20 cellular contexts compared by ENCODE assay signal in the genomic region with DNA sequence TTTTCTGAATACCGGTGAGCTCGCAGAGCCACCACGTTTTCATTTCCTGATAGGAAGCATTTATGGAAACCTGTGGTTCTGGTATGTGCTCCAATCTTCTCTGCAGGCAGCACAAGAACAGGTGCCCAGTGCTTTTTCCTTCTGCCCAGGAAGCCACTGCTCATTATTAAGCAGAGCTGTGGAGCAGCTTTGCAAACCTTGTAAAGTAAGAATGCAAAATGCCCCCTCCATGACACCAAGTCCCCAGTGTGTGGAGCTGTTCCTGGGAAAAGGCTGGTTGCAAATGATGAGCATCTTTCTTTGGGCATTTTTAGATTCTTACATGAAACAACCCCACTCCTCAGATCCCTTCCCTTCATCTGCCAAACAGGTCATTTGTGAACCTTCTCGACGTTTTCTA.
DNase-seq lines count a peak whose midpoint lies in the region; ATAC-seq and TF ChIP-seq lines count a peak whose summit lies in the region.
"Had no signal": no experiment of that assay in that cellular context is flagged by ENCODE, and none has a peak within 500 bp of the region (broad histone marks: within the 10 kb centered on the region; RNA-seq: fewer than 3 reads in every experiment).

No MANE protein-coding gene starts in this region.

- H3K4me1 ChIP-seq in A673 (ENCODE audit: insufficient read depth, low read length, poor library complexity, severe bottlenecking) (no peaks in the 10 kb centered on the region), gastroesophageal sphincter (no peaks in the 10 kb centered on the region)

- intact Hi-C loops in A673 (cut with micrococcal nuclease; ENCODE audit: unreplicated experiment): no loop called here

- POLR2A ChIA-PET in A673 (lab: Charles Lee; ENCODE audit: low non-redundant PET): no interaction called here

- H3K36me3 ChIP-seq in A673 (ENCODE audit: insufficient read depth, low read length, poor library complexity, severe bottlenecking) (no peaks in the 10 kb centered on the region), WERI-Rb-1 (no peaks in the 10 kb centered on the region), gastroesophageal sphincter (no peaks in the 10 kb centered on the region)
- H3K36me3 ChIP-seq: thoracic aorta had no signal

- H3K4me3 ChIP-seq in A673 (ENCODE audit: low read depth, low read length, poor library complexity, severe bottlenecking) (no peak overlapping the region), WERI-Rb-1 (ENCODE audit: low read depth, low read length) (no peak overlapping the region), gastroesophageal sphincter (no peak overlapping the region)
- H3K4me3 ChIP-seq: mucosa of descending colon, smooth muscle cell, thoracic aorta had no signal

- no peak for TF ChIP-seq POLR2A in gastroesophageal sphincter (IDR thresholded peaks at IDR 0.05)

- WGBS in gastroesophageal sphincter (ENCODE audit: low coverage in 1 of 2), 2 donors: 46 to 52% methylated on average over 5 of the region's 5 CpGs

- BruUV-seq in A673 (replicated peaks; lab: Mats Ljungman, UMichigan): no TSS peak

- TF ChIP-seq CTCF in A673 (conservative IDR thresholded peaks at IDR 0.05; ENCODE audit: low read depth, low read length) (peak; percentile 30; the same call in 1 of the 2 replicates), WERI-Rb-1 (IDR thresholded peaks at IDR 0.05; ENCODE audit: low read depth, low read length) (peak; percentile 34; the same call in 1 of the 2 replicates), gastroesophageal sphincter (IDR thresholded peaks at IDR 0.05) (no peak)

- ATAC-seq in HG02798 (IDR thresholded peaks at IDR 0.05; ENCODE audit: poor library complexity, unreplicated experiment) (no peak), gastroesophageal sphincter (no peak)
- ATAC-seq: activated CD4-positive, CD25-positive, alpha-beta regulatory T cell treated with anti-CD3 and anti-CD28 coated beads, Interleukin-2, amount 50 U/mL, for 24 hours; activated CD8-positive, alpha-beta T cell treated with anti-CD3 and anti-CD28 coated beads, Interleukin-2, amount 10 ng/mL, durations not matched to agents 7 days and 5 days; mucosa of descending colon had no signal

- H3K9me3 ChIP-seq in A673 (ENCODE audit: low read depth, low read length, poor library complexity, severe bottlenecking): no peaks in the 10 kb centered on the region
- H3K9me3 ChIP-seq in WERI-Rb-1 (ENCODE audit: severe bottlenecking): no peaks in the 10 kb centered on the region
- H3K9me3 ChIP-seq in gastroesophageal sphincter: no peaks in the 10 kb centered on the region
- H3K9me3 ChIP-seq: mucosa of descending colon, thoracic aorta had no signal

- no peak overlapping the region for H3K27ac ChIP-seq in A673 (ENCODE audit: low read depth, low read length, poor library complexity, severe bottlenecking)
- H3K27ac ChIP-seq in WERI-Rb-1: no peak overlapping the region
- no peak overlapping the region for H3K27ac ChIP-seq in gastroesophageal sphincter
- H3K27ac ChIP-seq: thoracic aorta had no signal

- H3K27me3 ChIP-seq in A673 (replicated peaks; ENCODE audit: insufficient read depth, low read depth, low read length, poor library complexity) (peaks cover 2% of the 10 kb centered on the region), WERI-Rb-1 (ENCODE audit: insufficient read depth, low read depth, severe bottlenecking) (no peaks in the 10 kb centered on the region), gastroesophageal sphincter (peaks cover 8% of the 10 kb centered on the region)

- CTCF ChIA-PET in A673 (lab: Charles Lee): no interaction called here

- DNase-seq in A673 (ENCODE audit: low spot score): peak; percentile 24
- peak; percentile 5 for DNase-seq in ELF-1 (ENCODE audit: low read depth, low spot score)
- DNase-seq in WERI-Rb-1: no peak
- DNase-seq in iPS-NIHi11 (ENCODE audit: low spot score): peak; percentile 29
- DNase-seq in superior temporal gyrus (ENCODE audit: extremely low spot score): no peak
- DNase-seq in NCI-H187 treated with DMSO at 0.1 percent for 48 hours (lab: John Stamatoyannopoulos, UW): no peak
- DNase-seq: activated CD8-positive, alpha-beta T cell treated with anti-CD3 and anti-CD28 coated beads, Interleukin-2, amount 10 ng/mL, durations not matched to agents 7 days and 5 days; activated naive CD4-positive, alpha-beta T cell; activated T-cell treated with anti-CD3 and anti-CD28 coated beads, Interleukin-2, amount 50 U/mL, for 1 hour; amniotic stem cell; head of caudate nucleus; mucosa of descending colon; NCI-H1092; NCI-H2171 treated with DMSO at 0.1 percent for 48 hours; stimulated activated naive CD4-positive, alpha-beta T cell had no signal

- no peak for TF ChIP-seq EP300 in gastroesophageal sphincter (IDR thresholded peaks at IDR 0.05)

Comparison
In these comparisons a context has a peak if more than half of its experiments do, and no peak if none do; other contexts are left out.
1. DNase-seq: peak in A673 (single experiment), ELF-1 (single experiment) and iPS-NIHi11 (single experiment); none in WERI-Rb-1 (single experiment), superior temporal gyrus (single experiment) and NCI-H187 treated with DMSO at 0.1 percent for 48 hours (single experiment).
2. CTCF ChIP-seq: peak in A673 (single experiment) and WERI-Rb-1 (single experiment); none in gastroesophageal sphincter (0 of 4).